15 cellular contexts compared by ENCODE assay signal in the genomic region with DNA sequence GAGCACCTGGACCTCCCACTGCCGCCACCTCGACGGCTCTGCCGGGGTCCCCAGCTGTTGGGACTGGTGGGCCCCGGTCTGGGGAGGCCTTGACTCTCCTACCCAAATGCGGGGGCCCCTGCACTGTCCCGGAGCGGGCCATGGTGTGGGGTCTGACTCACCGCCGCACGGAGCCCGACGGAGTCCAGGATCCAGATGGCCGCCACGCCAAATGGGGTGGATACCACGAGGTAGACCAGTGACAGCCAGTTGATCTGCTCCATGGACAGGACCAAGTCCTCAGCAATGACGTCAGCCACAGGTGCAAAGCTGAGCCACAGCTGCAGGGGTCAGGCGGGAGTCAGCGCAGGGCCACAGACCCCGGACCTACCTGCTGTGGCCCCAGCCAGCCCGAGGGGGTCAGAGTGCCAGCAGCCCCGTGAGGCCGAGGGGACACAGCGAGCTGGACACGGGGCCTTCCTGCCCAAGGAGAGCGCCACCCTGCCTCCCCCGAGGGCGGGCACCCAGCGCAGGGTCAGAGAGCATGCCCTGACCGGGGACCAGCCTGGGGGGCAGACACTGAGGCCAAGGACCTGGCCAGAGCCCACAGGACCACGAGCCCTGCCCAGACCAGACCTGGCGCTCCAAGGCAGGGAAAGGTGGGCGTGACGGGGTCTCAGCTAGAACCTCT. TPM values are rescaled to one million over a fixed set of nuclear protein-coding genes. Genes with fewer than 3 reads are reported as not detected.
DNase-seq lines count a peak whose midpoint lies in the region; ATAC-seq and TF ChIP-seq lines count a peak whose summit lies in the region.
"Had no signal": no experiment of that assay in that cellular context is flagged by ENCODE, and none has a peak within 500 bp of the region (broad histone marks: within the 10 kb centered on the region; RNA-seq: fewer than 3 reads in every experiment).

No MANE protein-coding gene starts in this region.

- H3K9me3 ChIP-seq in right atrium auricular region (no peaks in the 10 kb centered on the region), sigmoid colon (no peaks in the 10 kb centered on the region)

- no peak for TF ChIP-seq EP300 in sigmoid colon (IDR thresholded peaks at IDR 0.05)

- H3K36me3 ChIP-seq in right atrium auricular region: no peaks in the 10 kb centered on the region
- H3K36me3 ChIP-seq in sigmoid colon: no peaks in the 10 kb centered on the region

- H3K27me3 ChIP-seq in right atrium auricular region: no peaks in the 10 kb centered on the region
- H3K27me3 ChIP-seq in sigmoid colon: peaks cover 0 to 40% (median 17%) of the 10 kb centered on the region in 3 donors

- H3K27ac ChIP-seq in C4-2B (peak overlapping the region; percentile 99), right atrium auricular region (peak overlapping the region; percentile 48 to 84), sigmoid colon (peak overlapping the region; percentile 56 to 83 (median 70))

- ATAC-seq in GM21717 (IDR thresholded peaks at IDR 0.05; ENCODE audit: unreplicated experiment) (no peak), GM21447 (IDR thresholded peaks at IDR 0.05; ENCODE audit: unreplicated experiment) (no peak)

- WGBS in sigmoid colon, 2 donors: 90 to 94% methylated on average over 34 of the region's 34 CpGs

- peak; percentile 25 for DNase-seq in RPMI8226
- no peak for DNase-seq in right atrium auricular region (ENCODE audit: low spot score)
- DNase-seq in sigmoid colon: peak; percentile 69
- DNase-seq in stimulated activated CD4-positive, alpha-beta T cell treated with anti-CD3 and anti-CD28 coated beads, Interleukin-2, amount 100 ng/mL, for 24 hours: no peak
- no peak for DNase-seq in GM10248 (ENCODE audit: extremely low spot score)
- DNase-seq: activated B cell treated with CpG ODN at 0.5 μM for 24 hours; activated CD8-positive, alpha-beta memory T cell treated with anti-CD3 and anti-CD28 coated beads, Interleukin-2, amount 50 U/mL, for 48 hours; AML-193; DMS153; NCI-H146; NCI-H446 treated with DMSO at 0.1 percent for 48 hours; nephron progenitor cell had no signal

- intact Hi-C loops in sigmoid colon (cut with DNase I): no loop called here

- CTCF ChIA-PET in GM10248 (lab: Yijun Ruan, JAX): interaction anchor here (1.2 to 3.1 kb wide), 3 partner anchors 8 to 12 kb away, joined by 3 to 15 read pairs (median 14); a partner anchor contains a TSS

- POLR2A ChIA-PET in GM10248 (lab: Yijun Ruan, JAX): no interaction called here

- no peak for TF ChIP-seq CTCF in C4-2B (conservative IDR thresholded peaks at IDR 0.05)
- no peak for TF ChIP-seq CTCF in right atrium auricular region (IDR thresholded peaks at IDR 0.05)
- no peak for TF ChIP-seq CTCF in sigmoid colon (IDR thresholded peaks at IDR 0.05)
- TF ChIP-seq CTCF in GM10248 (IDR thresholded peaks at IDR 0.05; ENCODE audit: control extremely low read depth, extremely low read depth, low read depth, missing control alignments): no peak

- H3K4me3 ChIP-seq in right atrium auricular region: no peak overlapping the region
- no peak overlapping the region for H3K4me3 ChIP-seq in sigmoid colon

- peaks cover 0 to 51% of the 10 kb centered on the region in 2 donors for H3K4me1 ChIP-seq in right atrium auricular region
- H3K4me1 ChIP-seq in sigmoid colon: peaks cover 0 to 26% (median 5%) of the 10 kb centered on the region in 4 donors

- no peak for TF ChIP-seq POLR2A in sigmoid colon (IDR thresholded peaks at IDR 0.05)

RNA-seq across cellular contexts. Expression of a gene that starts 2.4 kb away (rescaled TPM):
- total RNA-seq in right atrium auricular region: 10 to 100 TPM in 1 of 2 donors, 1 to 10 TPM in 1; 10.0 to 12.0 TPM
- 1 to 10 TPM; 3.9 to 5.0 (median 4.5) TPM for total RNA-seq in sigmoid colon
- 1 to 10 TPM; 2.4 to 6.4 (median 4.6) TPM for polyA plus RNA-seq in sigmoid colon

RNA-seq across cellular contexts. Expression of a gene that starts 12.2 kb away (rescaled TPM):
- 1 to 10 TPM; 3.2 to 3.6 TPM for total RNA-seq in right atrium auricular region
- 10 to 100 TPM in 2 of 4 donors, 1 to 10 TPM in 2; 5.7 to 11.7 (median 9.8) TPM for total RNA-seq in sigmoid colon
- polyA plus RNA-seq in sigmoid colon: 10 to 100 TPM; 19.2 to 29.7 (median 28.7) TPM

RNA-seq across cellular contexts. Expression of a gene that starts 12.4 kb away (rescaled TPM):
- total RNA-seq in right atrium auricular region (100 to 1,000 TPM in 1 of 2 donors, 10 to 100 TPM in 1; 85.1 to 265 TPM), sigmoid colon (100 to 1,000 TPM; 104 to 244 (median 194) TPM)
- 1,000 to 10,000 TPM in 2 of 3 donors, 100 to 1,000 TPM in 1; 610 to 1,302 (median 1,156) TPM for polyA plus RNA-seq in sigmoid colon

RNA-seq across cellular contexts. Expression of a gene that starts 19.1 kb away (rescaled TPM):
- total RNA-seq in right atrium auricular region: 10 to 100 TPM; 17.9 to 22.6 TPM
- 10 to 100 TPM; 26.4 to 60.1 (median 40.2) TPM for total RNA-seq in sigmoid colon
- polyA plus RNA-seq in sigmoid colon: 10 to 100 TPM; 15.6 to 52.9 (median 24.5) TPM

Comparison
In these comparisons a context has a peak if more than half of its experiments do, and no peak if none do; other contexts are left out.
1. DNase-seq: peak in RPMI8226 (single experiment) and sigmoid colon (single experiment); none in right atrium auricular region (single experiment), stimulated activated CD4-positive, alpha-beta T cell treated with anti-CD3 and anti-CD28 coated beads, Interleukin-2, amount 100 ng/mL, for 24 hours (0 of 2) and GM10248 (single experiment).
2. Peak in every context shown above with its lines, with median percentiles within 50 percentile points of each other: H3K27ac ChIP-seq.